29 cellular contexts compared by ENCODE assay signal in genomic region chr6:24344981-24345380, GRCh38. TPM values are rescaled to one million over a fixed set of nuclear protein-coding genes. Genes with fewer than 3 reads are reported as not detected.
"Had no signal": no experiment of that assay in that cellular context is flagged by ENCODE, and none has a peak within 500 bp of the region (broad histone marks: within the 10 kb centered on the region; RNA-seq: fewer than 3 reads in every experiment).

No MANE protein-coding gene starts in this region.

- H3K27ac ChIP-seq: dorsolateral prefrontal cortex, gastrocnemius medialis, left lung, ovary, suprapubic skin, transverse colon, upper lobe of right lung, uterus had no signal

- H3K9me3 Mint-ChIP-seq: stimulated activated naive CD8-positive, alpha-beta T cell treated with anti-CD3 and anti-CD28 coated beads, Interleukin-15, amount 100 ng/mL, for 72 hours had no signal

- H3K36me3 ChIP-seq: gastrocnemius medialis, left lung, ovary, suprapubic skin, transverse colon, upper lobe of right lung, uterus had no signal

- H3K36me3 Mint-ChIP-seq: naive thymus-derived CD4-positive, alpha-beta T cell had no signal

- H3K4me3 ChIP-seq: dorsolateral prefrontal cortex, gastrocnemius medialis, left lung, ovary, smooth muscle cell, suprapubic skin, transverse colon, upper lobe of right lung, uterus had no signal

- H3K4me1 ChIP-seq: gastrocnemius medialis, left lung, transverse colon, upper lobe of right lung, uterus had no signal

- H3K4me2 ChIP-seq: smooth muscle cell had no signal

- FAIRE-seq: colon, islet of Langerhans had no signal

- H3K4me1 Mint-ChIP-seq: naive thymus-derived CD4-positive, alpha-beta T cell; stimulated activated naive CD8-positive, alpha-beta T cell treated with anti-CD3 and anti-CD28 coated beads, Interleukin-15, amount 100 ng/mL, for 72 hours had no signal

- H3K9me3 ChIP-seq: gastrocnemius medialis, left lung, ovary, suprapubic skin, transverse colon, upper lobe of right lung, uterus had no signal

- H3K27me3 ChIP-seq: gastrocnemius medialis, ovary, suprapubic skin, transverse colon, upper lobe of right lung, uterus had no signal

- H3K27ac Mint-ChIP-seq: naive thymus-derived CD4-positive, alpha-beta T cell; stimulated activated naive CD8-positive, alpha-beta T cell treated with anti-CD3 and anti-CD28 coated beads, Interleukin-15, amount 100 ng/mL, for 72 hours had no signal

- DNase-seq: dorsolateral prefrontal cortex; effector CD4-positive, alpha-beta T cell; foreskin fibroblast; gastrocnemius medialis; head of caudate nucleus; left lung; mesendoderm; midbrain; naive thymus-derived CD4-positive, alpha-beta T cell; occipital lobe; ovary; posterior cingulate gyrus; stimulated activated CD4-positive, alpha-beta T cell treated with anti-CD3 and anti-CD28 coated beads, Interleukin-12 subunit alpha, Interleukin-12 subunit beta, amount 100 ng/mL, for 4 hours; stimulated activated CD4-positive, alpha-beta T cell treated with anti-CD3 and anti-CD28 coated beads, Interleukin-1b, Interleukin-23, amount 100 ng/mL, for 48 hours; stimulated activated CD4-positive, alpha-beta T cell treated with anti-CD3 and anti-CD28 coated beads, Interleukin-4, amount 100 ng/mL, for 1 hour; stimulated activated CD8-positive, alpha-beta memory T cell treated with anti-CD3 and anti-CD28 coated beads, Interleukin-4, amount 100 ng/mL, for 48 hours; stimulated activated naive CD4-positive, alpha-beta T cell; stimulated activated naive CD8-positive, alpha-beta T cell treated with anti-CD3 and anti-CD28 coated beads, Interleukin-15, amount 100 ng/mL, for 72 hours; transverse colon; upper lobe of right lung; uterus had no signal

- H3K4me3 Mint-ChIP-seq: naive thymus-derived CD4-positive, alpha-beta T cell; stimulated activated naive CD8-positive, alpha-beta T cell treated with anti-CD3 and anti-CD28 coated beads, Interleukin-15, amount 100 ng/mL, for 72 hours had no signal

- ATAC-seq: esophagus mucosa; gastrocnemius medialis; left lung; naive thymus-derived CD4-positive, alpha-beta T cell; sciatic nerve; stimulated activated naive CD8-positive, alpha-beta T cell treated with anti-CD3 and anti-CD28 coated beads, Interleukin-15, amount 100 ng/mL, for 72 hours; upper lobe of right lung had no signal

RNA-seq across cellular contexts. Expression of gene DCDC2, which starts 12.9 kb away (rescaled TPM):
- total RNA-seq: esophagus mucosa, lung microvascular endothelial cell, pulmonary artery endothelial cell, sciatic nerve, smooth muscle cell had no signal
- polyA plus RNA-seq: naive thymus-derived CD4-positive, alpha-beta T cell; smooth muscle cell had no signal
